ENCODE assay signal across 8 cellular contexts in genomic region chr10:130190065-130190736, GRCh38. TPM values are rescaled to one million over a fixed set of nuclear protein-coding genes. Genes with fewer than 3 reads are reported as not detected.
A peak's percentile ranks its signal among the peaks of the same experiment; 100 is the strongest.
DNase-seq lines count a peak whose midpoint lies in the region; ATAC-seq lines count a peak whose summit lies in the region.

No MANE protein-coding gene starts in this region.

- H3K4me3 ChIP-seq in mucosa of stomach (ENCODE audit: low read length): peak overlapping the region; percentile 17

- H3K27me3 ChIP-seq in mucosa of stomach (ENCODE audit: control insufficient read depth, insufficient read depth, low read length): peaks cover 6% of the 10 kb centered on the region

- ATAC-seq in HG03432 (IDR thresholded peaks at IDR 0.05; ENCODE audit: unreplicated experiment) (peak; percentile 95), esophagus mucosa (peak; percentile 96)

- peak overlapping the region; percentile 59 for H3K9ac ChIP-seq in mucosa of stomach (ENCODE audit: low read length)

- H3K4me1 ChIP-seq in mucosa of stomach (ENCODE audit: control insufficient read depth, insufficient read depth, low read length): no peaks in the 10 kb centered on the region

- H3K9me3 ChIP-seq in mucosa of stomach (ENCODE audit: control insufficient read depth, low read length): no peaks in the 10 kb centered on the region

- H3K36me3 ChIP-seq in mucosa of stomach (ENCODE audit: control insufficient read depth, insufficient read depth, low read length): no peaks in the 10 kb centered on the region

- DNase-seq in C1 segment of cervical spinal cord (lab: John Stamatoyannopoulos, UW) (peak in 13 of 14 donors; percentile 21 to 86 (median 69)), GM19240 (ENCODE audit: insufficient read length, low spot score) (peak; percentile 85), NOMO-1 treated with DMSO at 0.1 percent for 48 hours (lab: John Stamatoyannopoulos, UW; ENCODE audit: unreplicated experiment) (peak; percentile 25), activated T-cell treated with anti-CD3 and anti-CD28 coated beads for 4 hours (peak; percentile 87)
- DNase-seq in stimulated activated CD8-positive, alpha-beta memory T cell treated with anti-CD3 and anti-CD28 coated beads, Interleukin-4, amount 100 ng/mL, for 1 hour (ENCODE audit: low read depth in 2 of 2, low spot score in 1 of 2): peak; percentile 77

RNA-seq across cellular contexts. Expression of gene GLRX3, which starts 54.0 kb away (rescaled TPM):
- total RNA-seq in esophagus mucosa: 109 TPM

Comparison
In these comparisons a context has a peak if more than half of its experiments do, and no peak if none do; other contexts are left out.
1. Peak in every context shown above with its lines: DNase-seq, ATAC-seq and H3K4me3 ChIP-seq.
2. DNase-seq: peak in every context shown above with its lines; median percentile 87 in activated T-cell treated with anti-CD3 and anti-CD28 coated beads for 4 hours; 85 in GM19240; 77 in stimulated activated CD8-positive, alpha-beta memory T cell treated with anti-CD3 and anti-CD28 coated beads, Interleukin-4, amount 100 ng/mL, for 1 hour; 69 in C1 segment of cervical spinal cord; 25 in NOMO-1 treated with DMSO at 0.1 percent for 48 hours.